14 cellular contexts compared by ENCODE assay signal in genomic region chr1:109625176-109625575, GRCh38. TPM values are rescaled to one million over a fixed set of nuclear protein-coding genes. Genes with fewer than 3 reads are reported as not detected.
A peak's percentile ranks its signal among the peaks of the same experiment; 100 is the strongest.
DNase-seq lines count a peak whose midpoint lies in the region; FAIRE-seq and TF ChIP-seq lines count a peak whose summit lies in the region.
"Had no signal": no experiment of that assay in that cellular context is flagged by ENCODE, and none has a peak within 500 bp of the region (broad histone marks: within the 10 kb centered on the region; RNA-seq: fewer than 3 reads in every experiment).

No MANE protein-coding gene starts in this region.

- no peak for DNase-seq in activated CD4-positive, alpha-beta memory T cell treated with anti-CD3 and anti-CD28 coated beads, Interleukin-2, amount 10 ng/mL, durations not matched to agents 7 days and 5 days
- no peak for DNase-seq in activated CD4-positive, alpha-beta memory T cell treated with anti-CD3 and anti-CD28 coated beads for 36 hours
- DNase-seq in amniotic stem cell (lab: John Stamatoyannopoulos, UW) (no peak), H54 (ENCODE audit: insufficient read length, low spot score) (no peak)
- DNase-seq: brain microvascular endothelial cell; effector CD8-positive, alpha-beta T cell; immature natural killer cell; OCI-M1; stimulated activated CD4-positive, alpha-beta T cell treated with anti-CD3 and anti-CD28 coated beads, Interleukin-15, amount 100 ng/mL, for 24 hours; SW 1271 had no signal

- no peak for TF ChIP-seq CTCF in OCI-LY1 (IDR thresholded peaks at IDR 0.05; ENCODE audit: low read length)

- POLR2A ChIA-PET in activated CD4-positive, alpha-beta memory T cell treated with anti-CD3 and anti-CD28 coated beads, Interleukin-2, amount 10 ng/mL, durations not matched to agents 7 days and 5 days (lab: Charles Lee): interaction anchor here (1.1 to 8.5 kb wide), 3 partner anchors 76 to 79 kb away, joined by 4 to 106 read pairs (median 8); partner anchors contain the start of gene GNAI3
- POLR2A ChIA-PET in activated CD4-positive, alpha-beta memory T cell treated with anti-CD3 and anti-CD28 coated beads for 36 hours (lab: Charles Lee): no interaction called here

- TF ChIP-seq POLR2A in H54 (IDR thresholded peaks at IDR 0.05; ENCODE audit: low read depth, low read length): no peak

- H4K20me1 ChIP-seq in OCI-LY1 (ENCODE audit: insufficient read depth, low read length): no peaks in the 10 kb centered on the region

- intact Hi-C loops in activated CD4-positive, alpha-beta memory T cell treated with anti-CD3 and anti-CD28 coated beads for 36 hours (cut with micrococcal nuclease): no loop called here

- H3K4me3 ChIP-seq in OCI-LY1 (ENCODE audit: low read depth, low read length, poor library complexity, severe bottlenecking) (no peak overlapping the region), skeletal muscle satellite cell (ENCODE audit: low read length) (no peak overlapping the region)

- peak overlapping the region; percentile 51 for H3K27ac Mint-ChIP-seq in activated CD4-positive, alpha-beta memory T cell treated with anti-CD3 and anti-CD28 coated beads, Interleukin-2, amount 10 ng/mL, durations not matched to agents 7 days and 5 days
- no peak overlapping the region for H3K27ac Mint-ChIP-seq in activated CD4-positive, alpha-beta memory T cell treated with anti-CD3 and anti-CD28 coated beads for 36 hours

- no peak overlapping the region; the same call in 1 of the 2 replicates for H3K4me2 ChIP-seq in OCI-LY1 (ENCODE audit: low read length)
- H3K4me2 ChIP-seq in skeletal muscle satellite cell (ENCODE audit: low read length): peak overlapping the region; percentile 4

- H3K36me3 Mint-ChIP-seq in activated CD4-positive, alpha-beta memory T cell treated with anti-CD3 and anti-CD28 coated beads, Interleukin-2, amount 10 ng/mL, durations not matched to agents 7 days and 5 days (ENCODE audit: low read depth): peaks cover 38% of the 10 kb centered on the region
- H3K36me3 Mint-ChIP-seq in activated CD4-positive, alpha-beta memory T cell treated with anti-CD3 and anti-CD28 coated beads for 36 hours: peaks cover 24% of the 10 kb centered on the region

- H3K27me3 ChIP-seq in OCI-LY1 (ENCODE audit: insufficient read depth, low read length) (no peaks in the 10 kb centered on the region), skeletal muscle satellite cell (ENCODE audit: control insufficient read depth, insufficient read depth, low read length) (no peaks in the 10 kb centered on the region)
- H3K27me3 ChIP-seq: brain microvascular endothelial cell had no signal

- no peaks in the 10 kb centered on the region for H3K79me2 ChIP-seq in OCI-LY1 (ENCODE audit: insufficient read depth, low read length)

- CTCF ChIA-PET in activated CD4-positive, alpha-beta memory T cell treated with anti-CD3 and anti-CD28 coated beads, Interleukin-2, amount 10 ng/mL, durations not matched to agents 7 days and 5 days (lab: Charles Lee): interaction anchor here (0.6 to 3.7 kb wide), 4 partner anchors 8 to 83 kb away, joined by 3 to 14 read pairs (median 8); no protein-coding TSS in a partner anchor
- CTCF ChIA-PET in activated CD4-positive, alpha-beta memory T cell treated with anti-CD3 and anti-CD28 coated beads for 36 hours (lab: Charles Lee): interaction anchor here (1.6 to 4.4 kb wide), 2 partner anchors 15 to 79 kb away, joined by 7 to 29 read pairs; no protein-coding TSS in a partner anchor

- peak overlapping the region; percentile 79 for H3K27ac ChIP-seq in OCI-LY1 (ENCODE audit: low read depth, low read length, poor library complexity, severe bottlenecking)
- H3K27ac ChIP-seq: brain microvascular endothelial cell had no signal

- H3K4me1 Mint-ChIP-seq in activated CD4-positive, alpha-beta memory T cell treated with anti-CD3 and anti-CD28 coated beads, Interleukin-2, amount 10 ng/mL, durations not matched to agents 7 days and 5 days: peaks cover 44% of the 10 kb centered on the region
- H3K4me1 Mint-ChIP-seq in activated CD4-positive, alpha-beta memory T cell treated with anti-CD3 and anti-CD28 coated beads for 36 hours (ENCODE audit: low read depth): peaks cover 29% of the 10 kb centered on the region

- peaks cover 32% of the 10 kb centered on the region for H3K36me3 ChIP-seq in OCI-LY1 (ENCODE audit: insufficient read depth, low read length)
- H3K36me3 ChIP-seq in skeletal muscle satellite cell (ENCODE audit: insufficient read depth, low read length): peaks cover 50% of the 10 kb centered on the region

- H3K9ac ChIP-seq in OCI-LY1 (ENCODE audit: low read length): no peak overlapping the region; the same call in 1 of the 2 replicates
- no peak overlapping the region for H3K9ac ChIP-seq in skeletal muscle satellite cell (ENCODE audit: low read depth, low read length)

- no peak for FAIRE-seq in H54 (lab: Jason Lieb, UNC)
- FAIRE-seq: GM12892 had no signal

- no peaks in the 10 kb centered on the region for H3K27me3 Mint-ChIP-seq in activated CD4-positive, alpha-beta memory T cell treated with anti-CD3 and anti-CD28 coated beads, Interleukin-2, amount 10 ng/mL, durations not matched to agents 7 days and 5 days
- H3K27me3 Mint-ChIP-seq in activated CD4-positive, alpha-beta memory T cell treated with anti-CD3 and anti-CD28 coated beads for 36 hours: no peaks in the 10 kb centered on the region

- H3K4me3 Mint-ChIP-seq in activated CD4-positive, alpha-beta memory T cell treated with anti-CD3 and anti-CD28 coated beads, Interleukin-2, amount 10 ng/mL, durations not matched to agents 7 days and 5 days: no peak overlapping the region
- H3K4me3 Mint-ChIP-seq in activated CD4-positive, alpha-beta memory T cell treated with anti-CD3 and anti-CD28 coated beads for 36 hours: no peak overlapping the region
- H3K4me3 Mint-ChIP-seq: immature natural killer cell had no signal

- no peaks in the 10 kb centered on the region for H3K9me3 Mint-ChIP-seq in activated CD4-positive, alpha-beta memory T cell treated with anti-CD3 and anti-CD28 coated beads, Interleukin-2, amount 10 ng/mL, durations not matched to agents 7 days and 5 days
- H3K9me3 Mint-ChIP-seq in activated CD4-positive, alpha-beta memory T cell treated with anti-CD3 and anti-CD28 coated beads for 36 hours: no peaks in the 10 kb centered on the region
- H3K9me3 Mint-ChIP-seq: immature natural killer cell had no signal

- H3K9me3 ChIP-seq in OCI-LY1 (ENCODE audit: low read length): no peaks in the 10 kb centered on the region
- no peaks in the 10 kb centered on the region for H3K9me3 ChIP-seq in skeletal muscle satellite cell (replicated peaks; ENCODE audit: low read length)

- H3K4me1 ChIP-seq in OCI-LY1 (ENCODE audit: insufficient read depth, low read length, severe bottlenecking) (peaks cover 46% of the 10 kb centered on the region), skeletal muscle satellite cell (ENCODE audit: control insufficient read depth, insufficient read depth, low read length) (peaks cover 36% of the 10 kb centered on the region)

- no peaks in the 10 kb centered on the region for H3K9me2 ChIP-seq in OCI-LY1 (ENCODE audit: low read depth, low read length)

- no peaks in the 10 kb centered on the region for H3F3A ChIP-seq in OCI-LY1 (ENCODE audit: insufficient read depth, low read length)

- no peak overlapping the region for H2AFZ ChIP-seq in OCI-LY1 (ENCODE audit: low read length)

RNA-seq across cellular contexts. Expression of gene AMPD2, which starts 5.5 kb away (rescaled TPM):
- 100 to 1,000 TPM; 110 to 122 TPM for total RNA-seq in activated CD4-positive, alpha-beta memory T cell treated with anti-CD3 and anti-CD28 coated beads, Interleukin-2, amount 10 ng/mL, durations not matched to agents 7 days and 5 days
- 10 to 100 TPM; 79.1 to 93.3 TPM for total RNA-seq in activated CD4-positive, alpha-beta memory T cell treated with anti-CD3 and anti-CD28 coated beads for 36 hours
- total RNA-seq in skeletal muscle satellite cell (2012; rRNA removed): 55.3 and 63.6 TPM in 2 replicates

RNA-seq across cellular contexts. Expression of gene GNAT2, which starts 5.8 kb away (rescaled TPM):
- not detected for total RNA-seq in activated CD4-positive, alpha-beta memory T cell treated with anti-CD3 and anti-CD28 coated beads, Interleukin-2, amount 10 ng/mL, durations not matched to agents 7 days and 5 days
- total RNA-seq in activated CD4-positive, alpha-beta memory T cell treated with anti-CD3 and anti-CD28 coated beads for 36 hours: under 1 TPM; 0.29 to 0.31 TPM
- total RNA-seq in skeletal muscle satellite cell (2012; rRNA removed): 0.22 TPM in 1 of 2 replicates, not detected in the other
- total RNA-seq: ureter had no signal

RNA-seq across cellular contexts. Expression of gene GSTM4, which starts 30.7 kb away (rescaled TPM):
- total RNA-seq in activated CD4-positive, alpha-beta memory T cell treated with anti-CD3 and anti-CD28 coated beads, Interleukin-2, amount 10 ng/mL, durations not matched to agents 7 days and 5 days: 10 to 100 TPM; 10.4 to 14.3 TPM
- 10 to 100 TPM in 1 of 2 experiments, 1 to 10 TPM in 1; 8.2 to 12.0 TPM for total RNA-seq in activated CD4-positive, alpha-beta memory T cell treated with anti-CD3 and anti-CD28 coated beads for 36 hours
- total RNA-seq in skeletal muscle satellite cell (2012; rRNA removed): 4.8 and 6.6 TPM in 2 replicates

RNA-seq across cellular contexts. Expression of gene GSTM2, which starts 42.7 kb away (rescaled TPM):
- 10 to 100 TPM; 15.9 to 17.6 TPM for total RNA-seq in activated CD4-positive, alpha-beta memory T cell treated with anti-CD3 and anti-CD28 coated beads, Interleukin-2, amount 10 ng/mL, durations not matched to agents 7 days and 5 days
- 10 to 100 TPM in 1 of 2 experiments, 1 to 10 TPM in 1; 8.2 to 11.9 TPM for total RNA-seq in activated CD4-positive, alpha-beta memory T cell treated with anti-CD3 and anti-CD28 coated beads for 36 hours
- total RNA-seq in skeletal muscle satellite cell (2012; rRNA removed): 7.4 and 8.4 TPM in 2 replicates
